Comparison of ENCODE assay signal across 10 cellular contexts in the genomic region with DNA sequence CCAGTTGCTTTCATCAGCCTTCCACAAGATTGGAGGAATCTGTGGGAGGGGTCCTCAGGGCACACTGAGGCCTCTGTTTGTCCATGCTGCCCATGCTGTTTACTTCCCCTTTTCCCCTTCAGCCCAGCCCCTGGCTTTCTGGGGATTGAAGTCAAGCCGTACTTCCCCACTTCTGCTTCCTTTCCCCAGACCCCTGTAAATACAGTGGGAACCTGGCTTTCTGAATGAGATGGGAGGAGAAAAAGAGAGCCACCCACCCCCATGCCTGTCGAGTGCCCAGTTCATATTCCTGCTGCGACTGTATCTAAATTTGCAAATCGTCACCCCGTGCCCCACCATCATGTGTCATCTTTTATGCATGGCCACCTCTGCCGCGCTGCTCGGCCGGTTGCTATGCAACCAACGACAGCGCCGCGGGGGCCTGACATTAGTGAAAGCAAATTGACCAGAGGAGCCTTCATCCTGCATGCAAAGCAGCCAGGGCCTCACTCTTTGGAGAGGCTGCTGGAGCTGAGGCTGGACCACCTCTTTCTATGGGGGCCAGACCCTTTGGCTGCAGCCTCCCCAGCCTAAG.
DNase-seq lines count a peak whose midpoint lies in the region; ATAC-seq and TF ChIP-seq lines count a peak whose summit lies in the region.
"Had no signal": no experiment of that assay in that cellular context is flagged by ENCODE, and none has a peak within 500 bp of the region (broad histone marks: within the 10 kb centered on the region; RNA-seq: fewer than 3 reads in every experiment).

No MANE protein-coding gene starts in this region.

- peak overlapping the region in 1 of 59 donors; percentile 18 for H3K27ac ChIP-seq in dorsolateral prefrontal cortex
- no peak overlapping the region for H3K27ac ChIP-seq in right lobe of liver

- H3K27me3 ChIP-seq in GM06990 (replicated peaks; ENCODE audit: control insufficient read depth, insufficient read depth, low read length) = no peaks in the 10 kb centered on the region; the same call in 1 of the 2 replicates
- H3K27me3 ChIP-seq in dorsolateral prefrontal cortex = peaks cover 0 to 4% (median 0%) of the 10 kb centered on the region in 45 donors
- no peaks in the 10 kb centered on the region for H3K27me3 ChIP-seq in right lobe of liver

- no peaks in the 10 kb centered on the region for H3K4me1 Mint-ChIP-seq in immature natural killer cell

- no peak overlapping the region for H3K4me3 Mint-ChIP-seq in immature natural killer cell
- H3K4me3 Mint-ChIP-seq: T-helper 1 cell treated with Interleukin-12 subunit alpha and Interleukin-12 subunit beta and Interleukin-4 antibody, amounts not matched to agents 30 μg/mL and 1 μg/mL, for 36 hours had no signal

- TF ChIP-seq CTCF in GM06990 (IDR thresholded peaks at IDR 0.05; ENCODE audit: insufficient read depth, low read length, poor library complexity, severe bottlenecking) = no peak
- TF ChIP-seq CTCF in dorsolateral prefrontal cortex (IDR thresholded peaks at IDR 0.05 in 54 of 56, conservative IDR thresholded peaks at IDR 0.05 in 2 of 56; ENCODE audit: low read depth in 1 of 56, partially characterized antibody in 56 of 56) = no peak
- no peak for TF ChIP-seq CTCF in right lobe of liver (IDR thresholded peaks at IDR 0.05)

- no peaks in the 10 kb centered on the region for H3K9me3 ChIP-seq in right lobe of liver

- no peak for TF ChIP-seq POLR2A in right lobe of liver (IDR thresholded peaks at IDR 0.05)

- no peaks in the 10 kb centered on the region for H3K9me3 Mint-ChIP-seq in immature natural killer cell
- H3K9me3 Mint-ChIP-seq: T-helper 1 cell treated with Interleukin-12 subunit alpha and Interleukin-12 subunit beta and Interleukin-4 antibody, amounts not matched to agents 30 μg/mL and 1 μg/mL, for 36 hours had no signal

- H3K4me3 ChIP-seq in GM06990 (replicated peaks; ENCODE audit: low read depth, low read length) (no peak overlapping the region), dorsolateral prefrontal cortex (peak overlapping the region in 25 of 59 donors; percentile 7 to 43 (median 20)), right lobe of liver (no peak overlapping the region)

- intact Hi-C loops in dorsolateral prefrontal cortex (cut with DNase I) (no loop called here), right lobe of liver (cut with DNase I) (no loop called here)

- ATAC-seq in GM21717 (IDR thresholded peaks at IDR 0.05; ENCODE audit: unreplicated experiment) (peak; percentile 75), right lobe of liver (no peak)

- WGBS in right lobe of liver (ENCODE audit: insufficient coverage, low coverage, low lambda C conversion rate, missing lambda C conversion rate) = 10% methylated on average over 13 of the region's 13 CpGs

- DNase-seq in GM06990 (ENCODE audit: extremely low read depth, insufficient read length) = peak; percentile 59
- peak; percentile 88 for DNase-seq in NAMALWA (ENCODE audit: low spot score)
- peak in 7 of 10 donors; percentile 22 to 54 (median 40) for DNase-seq in dorsolateral prefrontal cortex
- DNase-seq in NCI-H82 treated with DMSO at 0.1 percent for 48 hours (lab: John Stamatoyannopoulos, UW; ENCODE audit: unreplicated experiment) = no peak
- DNase-seq in right lobe of liver = no peak
- no peak for DNase-seq in immature natural killer cell
- no peak for DNase-seq in HUDEP-2 (lab: John Stamatoyannopoulos, UW; ENCODE audit: unreplicated experiment in 76 of 76)
- DNase-seq: stimulated activated CD4-positive, alpha-beta T cell treated with anti-CD3 and anti-CD28 coated beads, Interleukin-4, amount 100 ng/mL, for 4 hours had no signal

- no peak overlapping the region for H3K27ac Mint-ChIP-seq in immature natural killer cell
- H3K27ac Mint-ChIP-seq: T-helper 1 cell treated with Interleukin-12 subunit alpha and Interleukin-12 subunit beta and Interleukin-4 antibody, amounts not matched to agents 30 μg/mL and 1 μg/mL, for 36 hours had no signal

- no peaks in the 10 kb centered on the region for H3K4me1 ChIP-seq in right lobe of liver

- H3K36me3 Mint-ChIP-seq in immature natural killer cell = no peaks in the 10 kb centered on the region

- H3K27me3 Mint-ChIP-seq in immature natural killer cell (ENCODE audit: low read depth in 3 of 3) = peaks cover 2 to 7% (median 6%) of the 10 kb centered on the region in 3 donors

- H3K36me3 ChIP-seq in GM06990 (ENCODE audit: control insufficient read depth, insufficient read depth, low read length) = no peaks in the 10 kb centered on the region
- H3K36me3 ChIP-seq in right lobe of liver = no peaks in the 10 kb centered on the region

Comparison
In these comparisons a context has a peak if more than half of its experiments do, and no peak if none do; other contexts are left out.
1. DNase-seq: peak in GM06990 (single experiment), NAMALWA (single experiment) and dorsolateral prefrontal cortex (7 of 10); none in NCI-H82 treated with DMSO at 0.1 percent for 48 hours (single experiment), right lobe of liver (0 of 3), immature natural killer cell (0 of 3) and HUDEP-2 (0 of 76).